In the genomic region with DNA sequence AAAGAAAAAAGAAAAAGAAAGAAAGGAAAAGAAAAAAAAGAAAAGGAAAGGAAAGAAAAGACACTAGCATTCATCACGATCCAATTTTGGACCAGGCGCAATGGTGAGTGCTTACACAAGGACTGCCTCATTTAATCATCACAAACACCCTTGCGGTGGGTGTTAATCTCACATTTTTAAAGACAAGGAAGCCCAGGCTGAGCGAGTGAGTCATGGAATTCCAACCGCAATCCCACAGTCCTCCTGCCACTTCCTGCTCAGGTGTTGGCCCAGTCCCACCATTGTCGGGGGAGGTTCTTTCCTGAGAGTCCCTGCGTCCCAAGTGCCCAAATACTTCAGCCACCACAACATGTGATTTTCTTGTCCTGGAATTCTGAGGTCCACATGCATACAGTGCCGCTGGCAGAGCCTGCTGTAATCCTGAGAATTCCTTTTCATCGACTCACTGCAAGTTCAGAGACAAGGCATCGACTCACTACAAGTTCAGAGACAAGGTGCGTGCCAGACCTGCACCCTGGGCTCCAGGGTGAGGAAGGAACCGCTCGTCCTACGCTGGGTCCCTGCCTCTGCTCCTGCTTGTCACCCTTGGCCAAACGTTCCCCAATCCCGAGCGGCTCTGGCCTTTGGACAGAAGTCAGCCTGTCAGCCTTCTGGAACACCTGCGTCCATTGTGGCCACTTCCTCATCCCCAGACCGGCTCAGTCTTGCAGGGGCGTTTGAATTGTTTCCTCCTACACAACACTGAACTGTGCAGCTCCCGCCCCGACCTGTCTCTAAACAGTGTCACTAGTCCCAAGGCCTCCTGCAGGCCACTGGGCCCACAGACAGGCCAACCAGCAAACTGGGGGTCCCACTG, we compare ENCODE assay signal across 9 cellular contexts. TPM values are rescaled to one million over a fixed set of nuclear protein-coding genes. Genes with fewer than 3 reads are reported as not detected.
DNase-seq lines count a peak whose midpoint lies in the region; ATAC-seq, FAIRE-seq and TF ChIP-seq lines count a peak whose summit lies in the region.
"Had no signal": no experiment of that assay in that cellular context is flagged by ENCODE, and none has a peak within 500 bp of the region (broad histone marks: within the 10 kb centered on the region; RNA-seq: fewer than 3 reads in every experiment).

No MANE protein-coding gene starts in this region.

- DNase-seq in RPMI7951 (ENCODE audit: low read depth) (peak; percentile 99), fibroblast of mammary gland (ENCODE audit: low read depth) (peak; percentile 87), renal cortical epithelial cell (ENCODE audit: low read depth) (peak; percentile 99)
- no peak for DNase-seq in NK-92 treated with Interleukin-12 subunit alpha and Interleukin-12 subunit beta, amount 100 ng/mL, for 24 hours (lab: John Stamatoyannopoulos, UW)
- DNase-seq in CD4-positive, alpha-beta memory T cell: no peak
- DNase-seq: activated CD4-positive, alpha-beta memory T cell treated with anti-CD3 and anti-CD28 coated beads, Interleukin-2, amount 10 ng/mL, durations not matched to agents 7 days and 5 days had no signal

- no peak overlapping the region for H3K27ac Mint-ChIP-seq in CD4-positive, alpha-beta memory T cell
- H3K27ac Mint-ChIP-seq: activated CD4-positive, alpha-beta memory T cell treated with anti-CD3 and anti-CD28 coated beads, Interleukin-2, amount 10 ng/mL, durations not matched to agents 7 days and 5 days had no signal

- H3K4me1 ChIP-seq in CD4-positive, alpha-beta memory T cell (ENCODE audit: insufficient read depth, low read length): peaks cover 15% of the 10 kb centered on the region

- no peaks in the 10 kb centered on the region for H3K36me3 ChIP-seq in CD4-positive, alpha-beta memory T cell (ENCODE audit: insufficient read depth, low read length)

- no peaks in the 10 kb centered on the region for H3K27me3 ChIP-seq in CD4-positive, alpha-beta memory T cell (ENCODE audit: insufficient read depth, low read length)

- H3K4me1 Mint-ChIP-seq in CD4-positive, alpha-beta memory T cell: peaks cover 4 to 33% (median 18%) of the 10 kb centered on the region in 4 donors

- no peaks in the 10 kb centered on the region for H3K36me3 Mint-ChIP-seq in CD4-positive, alpha-beta memory T cell

- peaks cover 4 to 15% of the 10 kb centered on the region in 2 donors for H3K27me3 Mint-ChIP-seq in CD4-positive, alpha-beta memory T cell

- intact Hi-C loops in CD4-positive, alpha-beta memory T cell (cut with micrococcal nuclease): no loop called here

- H3K9me3 ChIP-seq in CD4-positive, alpha-beta memory T cell (ENCODE audit: control insufficient read depth in 1 of 2, low read length in 2 of 2): no peaks in the 10 kb centered on the region

- CTCF ChIA-PET in CD4-positive, alpha-beta memory T cell (lab: Charles Lee; ENCODE audit: partially characterized antibody): interaction anchor here (1.2 kb wide), 1 partner anchor 33 kb away, joined by 3 read pairs; no protein-coding TSS in a partner anchor

- ATAC-seq in HG02678 (IDR thresholded peaks at IDR 0.05; ENCODE audit: unreplicated experiment) (no peak), HG03457 (IDR thresholded peaks at IDR 0.05; ENCODE audit: unreplicated experiment) (no peak)

- TF ChIP-seq CTCF in fibroblast of mammary gland (conservative IDR thresholded peaks at IDR 0.05; ENCODE audit: control insufficient read depth, insufficient read depth, low read depth, low read length): no peak

- no peak overlapping the region for H3K4me3 Mint-ChIP-seq in CD4-positive, alpha-beta memory T cell
- H3K4me3 Mint-ChIP-seq: activated CD4-positive, alpha-beta memory T cell treated with anti-CD3 and anti-CD28 coated beads, Interleukin-2, amount 10 ng/mL, durations not matched to agents 7 days and 5 days had no signal

- FAIRE-seq in G401.6 (lab: Jason Lieb, UNC): peak; percentile 95

- H3K4me3 ChIP-seq in fibroblast of mammary gland (ENCODE audit: control insufficient read depth, low read depth, low read length): no peak overlapping the region
- H3K4me3 ChIP-seq in CD4-positive, alpha-beta memory T cell (ENCODE audit: low read length in 2 of 2): no peak overlapping the region

- POLR2A ChIA-PET in CD4-positive, alpha-beta memory T cell (lab: Charles Lee; ENCODE audit: partially characterized antibody): interaction anchor here (1.4 kb wide), 1 partner anchor 32 kb away, joined by 3 read pairs; no protein-coding TSS in a partner anchor

- H3K9me3 Mint-ChIP-seq in CD4-positive, alpha-beta memory T cell: no peaks in the 10 kb centered on the region
- H3K9me3 Mint-ChIP-seq: activated CD4-positive, alpha-beta memory T cell treated with anti-CD3 and anti-CD28 coated beads, Interleukin-2, amount 10 ng/mL, durations not matched to agents 7 days and 5 days had no signal

- H3K27ac ChIP-seq in CD4-positive, alpha-beta memory T cell (ENCODE audit: low read depth, low read length): no peak overlapping the region

RNA-seq across cellular contexts. Expression of a gene that starts 5.8 kb away (rescaled TPM):
- 0.88 and 1.2 TPM in 2 replicates for total RNA-seq in RPMI7951 (2014; rRNA removed; shearing (Covaris generic))
- total RNA-seq in renal cortical epithelial cell: 0.25 and 1.2 TPM in 2 replicates
- total RNA-seq in CD4-positive, alpha-beta memory T cell: not detected
- under 1 TPM in 1 of 2 donors, not detected in 1; 0.79 TPM for polyA plus RNA-seq in CD4-positive, alpha-beta memory T cell

RNA-seq across cellular contexts. Expression of a gene that starts 18.8 kb away (rescaled TPM):
- not detected in 2 replicates for total RNA-seq in RPMI7951 (2014; rRNA removed; shearing (Covaris generic))
- total RNA-seq in renal cortical epithelial cell: 1.2 and 3.1 TPM in 2 replicates
- 1 to 10 TPM in 1 of 2 experiments, under 1 TPM in 1; 0.96 to 2.6 TPM for total RNA-seq in CD4-positive, alpha-beta memory T cell
- 10 to 100 TPM in 1 of 2 donors, 1 to 10 TPM in 1; 6.2 to 11.5 TPM for polyA plus RNA-seq in CD4-positive, alpha-beta memory T cell

RNA-seq across cellular contexts. Expression of a gene that starts 22.1 kb away (rescaled TPM):
- 0.72 and 0.78 TPM in 2 replicates for total RNA-seq in RPMI7951 (2014; rRNA removed; shearing (Covaris generic))
- 1.8 and 5.4 TPM in 2 replicates for total RNA-seq in renal cortical epithelial cell
- total RNA-seq in CD4-positive, alpha-beta memory T cell: under 1 TPM in 1 of 2 experiments, not detected in 1; 0.39 TPM
- polyA plus RNA-seq in CD4-positive, alpha-beta memory T cell: under 1 TPM in 1 of 2 donors, not detected in 1; 0.42 TPM
- total RNA-seq: activated CD4-positive, alpha-beta memory T cell treated with anti-CD3 and anti-CD28 coated beads, Interleukin-2, amount 10 ng/mL, durations not matched to agents 7 days and 5 days had no signal

RNA-seq across cellular contexts. Expression of a gene that starts 37.6 kb away (rescaled TPM):
- total RNA-seq in RPMI7951 (2014; rRNA removed; shearing (Covaris generic)): not detected in 2 replicates
- not detected in 2 replicates for total RNA-seq in renal cortical epithelial cell
- not detected for total RNA-seq in CD4-positive, alpha-beta memory T cell
- not detected for polyA plus RNA-seq in CD4-positive, alpha-beta memory T cell
- total RNA-seq: activated CD4-positive, alpha-beta memory T cell treated with anti-CD3 and anti-CD28 coated beads, Interleukin-2, amount 10 ng/mL, durations not matched to agents 7 days and 5 days had no signal

RNA-seq across cellular contexts. Expression of a gene that starts 47.1 kb away (rescaled TPM):
- total RNA-seq in RPMI7951 (2014; rRNA removed; shearing (Covaris generic)): 70.4 and 91.8 TPM in 2 replicates
- total RNA-seq in renal cortical epithelial cell: 39.4 and 39.9 TPM in 2 replicates
- total RNA-seq in CD4-positive, alpha-beta memory T cell: 10 to 100 TPM; 24.1 to 27.1 TPM
- polyA plus RNA-seq in CD4-positive, alpha-beta memory T cell: 10 to 100 TPM; 21.1 to 23.3 TPM

Comparison
In these comparisons a context has a peak if more than half of its experiments do, and no peak if none do; other contexts are left out.
1. DNase-seq: peak in RPMI7951 (single experiment), fibroblast of mammary gland (single experiment) and renal cortical epithelial cell (single experiment); none in NK-92 treated with Interleukin-12 subunit alpha and Interleukin-12 subunit beta, amount 100 ng/mL, for 24 hours (single experiment) and CD4-positive, alpha-beta memory T cell (0 of 5).